In the genomic region with DNA sequence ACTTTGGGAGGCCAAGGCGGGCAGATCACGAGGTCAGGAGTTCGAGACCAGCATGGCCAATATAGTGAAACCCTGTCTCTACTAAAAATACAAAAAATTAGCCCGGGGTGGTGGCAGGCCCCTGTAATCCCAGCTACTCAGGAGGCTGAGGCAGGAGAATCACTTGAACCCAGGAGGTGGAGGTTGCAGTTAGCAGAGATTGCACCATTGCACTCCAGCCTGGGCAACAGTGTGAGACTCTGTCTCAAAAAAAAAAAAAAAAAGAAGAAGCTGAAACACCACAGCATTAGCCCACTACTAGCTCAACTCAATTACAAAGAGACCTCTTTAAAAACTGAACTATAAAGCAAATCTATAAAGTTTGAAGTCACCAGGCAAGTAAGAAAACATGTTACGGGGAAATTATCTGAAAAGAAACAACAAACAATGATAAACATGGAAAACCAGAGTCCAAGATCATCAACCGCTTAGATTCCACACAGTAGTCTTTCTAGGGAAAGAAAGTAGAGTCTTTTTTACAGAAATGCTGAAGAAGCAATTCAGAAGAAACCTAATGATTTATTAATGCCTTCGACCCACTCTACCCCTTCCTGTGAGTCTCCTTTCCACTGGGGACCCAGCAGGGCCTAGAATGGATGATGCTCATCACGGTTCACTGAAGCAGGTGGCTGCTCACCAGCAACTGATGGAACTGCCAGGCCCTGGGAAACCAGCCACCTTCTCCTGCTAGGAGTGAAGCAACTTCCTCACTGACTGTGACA, we compare ENCODE assay signal across 22 cellular contexts. TPM values are rescaled to one million over a fixed set of nuclear protein-coding genes. Genes with fewer than 3 reads are reported as not detected.
DNase-seq lines count a peak whose midpoint lies in the region; ATAC-seq, FAIRE-seq and TF ChIP-seq lines count a peak whose summit lies in the region.
"Had no signal": no experiment of that assay in that cellular context is flagged by ENCODE, and none has a peak within 500 bp of the region (broad histone marks: within the 10 kb centered on the region; RNA-seq: fewer than 3 reads in every experiment).

No MANE protein-coding gene starts in this region.

- no peaks in the 10 kb centered on the region for H3K9me1 ChIP-seq in K562 (ENCODE audit: control insufficient read depth, insufficient read depth, low read length)

- no peak overlapping the region for H3K27ac ChIP-seq in K562 (ENCODE audit: extremely low read depth, low read depth, low read length)
- H3K27ac ChIP-seq in muscle layer of duodenum (ENCODE audit: low read length): peak overlapping the region; percentile 23
- H3K27ac ChIP-seq in thyroid gland: peak overlapping the region in 1 of 3 donors; percentile 17
- H3K27ac ChIP-seq in ascending aorta: no peak overlapping the region
- H3K27ac ChIP-seq: brain microvascular endothelial cell, RWPE1, SK-N-MC, testis had no signal

- H4K20me1 ChIP-seq in K562 (replicated peaks; ENCODE audit: control insufficient read depth, insufficient read depth, low read length): no peaks in the 10 kb centered on the region

- no peak for TF ChIP-seq CTCF in K562 (IDR thresholded peaks at IDR 0.05 in 2 of 3, conservative IDR thresholded peaks at IDR 0.05 in 1 of 3; ENCODE audit: insufficient read depth in 2 of 3, low read depth in 1 of 3, low read length in 3 of 3)
- TF ChIP-seq CTCF in thyroid gland (IDR thresholded peaks at IDR 0.05): no peak
- no peak for TF ChIP-seq CTCF in ascending aorta (IDR thresholded peaks at IDR 0.05)

- CTCF ChIA-PET in HEK293T (lab: Yijun Ruan, JAX) (interaction anchor here (1.0 to 1.2 kb wide), 2 partner anchors 9 to 113 kb away, joined by 3 read pairs; no protein-coding TSS in a partner anchor), K562 (lab: Yijun Ruan, JAX; ENCODE audit: low intra/inter-chr PET ratio) (no interaction called here)

- 58% methylated on average over 8 of the region's 8 CpGs for WGBS in K562 (ENCODE audit: insufficient coverage, low coverage, missing lambda C conversion rate)
- 77 to 79% methylated on average over 8 of the region's 8 CpGs for WGBS in thyroid gland, 2 donors

- DNase-seq in HEK293T (ENCODE audit: extremely low spot score) (no peak), K562 (ENCODE audit: extremely low read depth in 1 of 4, low spot score in 3 of 4) (no peak), thyroid gland (peak; percentile 71 to 74), activated gamma-delta T cell treated with Interleukin-2 at 50 U/mL for 16 hours (no peak), ascending aorta (ENCODE audit: low spot score in 2 of 2) (no peak)
- DNase-seq in effector CD8-positive, alpha-beta T cell (lab: John Stamatoyannopoulos, UW): no peak
- DNase-seq: activated CD4-positive, alpha-beta T cell treated with anti-CD3 and anti-CD28 coated beads for 36 hours; activated effector memory CD4-positive, alpha-beta T cell treated with anti-CD3 and anti-CD28 coated beads, Interleukin-2, amount 50 U/mL, for 16 hours; brain microvascular endothelial cell; CD4-positive, CD25-positive, alpha-beta regulatory T cell; DMS 273 treated with DMSO at 0.1 percent for 48 hours; effector memory CD4-positive, alpha-beta T cell; foreskin fibroblast; NCI-H187; NCI-H2227 treated with DMSO at 0.1 percent for 48 hours; spleen; stimulated activated CD4-positive, alpha-beta T cell treated with anti-CD3 and anti-CD28 coated beads, Interleukin-4, amount 100 ng/mL, for 1 hour; stimulated activated naive CD4-positive, alpha-beta T cell had no signal

- no peak overlapping the region for H2AFZ ChIP-seq in K562 (ENCODE audit: low read depth, low read length)

- no peak for ATAC-seq in K562
- ATAC-seq: activated CD4-positive, alpha-beta T cell treated with anti-CD3 and anti-CD28 coated beads for 36 hours had no signal

- H3K9ac ChIP-seq in K562 (ENCODE audit: insufficient read depth in 1 of 2, low read depth in 2 of 2, low read length in 2 of 2): no peak overlapping the region

- TF ChIP-seq POLR2A in K562 (conservative IDR thresholded peaks at IDR 0.05) (no peak), thyroid gland (IDR thresholded peaks at IDR 0.05) (no peak)

- POLR2A ChIA-PET in HEK293T (lab: Yijun Ruan, JAX) (no interaction called here), K562 (lab: Yijun Ruan, JAX) (no interaction called here)

- H3K9me3 ChIP-seq in K562 (replicated peaks; ENCODE audit: control insufficient read depth, insufficient read depth, low read depth, low read length) (no peaks in the 10 kb centered on the region), muscle layer of duodenum (ENCODE audit: control insufficient read depth in 1 of 2, low read length in 2 of 2) (no peaks in the 10 kb centered on the region), thyroid gland (no peaks in the 10 kb centered on the region), ascending aorta (no peaks in the 10 kb centered on the region)
- H3K9me3 ChIP-seq: spleen, testis had no signal

- no peak for TF ChIP-seq RAD21 in K562 (CRISPR knock-in tag; conservative IDR thresholded peaks at IDR 0.05 in 1 of 2, IDR thresholded peaks at IDR 0.05 in 1 of 2)

- FAIRE-seq in K562 (lab: Jason Lieb, UNC): no peak

- no peak for TF ChIP-seq EP300 in K562 (IDR thresholded peaks at IDR 0.05; ENCODE audit: low read length)

- H3K4me2 ChIP-seq in K562 (ENCODE audit: insufficient read depth, low read length): no peak overlapping the region

- H3K4me1 ChIP-seq in K562 (replicated peaks in 1 of 2; ENCODE audit: control insufficient read depth in 2 of 2, insufficient read depth in 2 of 2, low read length in 2 of 2): peaks cover 0 to 4% of the 10 kb centered on the region in 2 experiments; a peak in 2 of 5 replicates
- peaks cover 0 to 5% of the 10 kb centered on the region in 2 donors for H3K4me1 ChIP-seq in muscle layer of duodenum (ENCODE audit: control insufficient read depth in 1 of 2, insufficient read depth in 2 of 2, low read length in 2 of 2)
- no peaks in the 10 kb centered on the region for H3K4me1 ChIP-seq in thyroid gland
- no peaks in the 10 kb centered on the region for H3K4me1 ChIP-seq in ascending aorta
- H3K4me1 ChIP-seq: testis had no signal

- H3K36me3 ChIP-seq in K562 (ENCODE audit: control insufficient read depth, insufficient read depth, low read length) (peaks cover 17% of the 10 kb centered on the region), muscle layer of duodenum (ENCODE audit: control insufficient read depth in 1 of 2, insufficient read depth in 2 of 2, low read length in 2 of 2) (peaks cover 7 to 16% of the 10 kb centered on the region in 2 donors), thyroid gland (no peaks in the 10 kb centered on the region), ascending aorta (peaks cover 0 to 14% of the 10 kb centered on the region in 2 donors)

- peaks cover 6% of the 10 kb centered on the region for H3K79me2 ChIP-seq in K562 (ENCODE audit: control insufficient read depth, insufficient read depth, low read length)

- no TSS peak for BruUV-seq in K562 (replicated peaks; lab: Mats Ljungman, UMichigan)

- H3K27me3 ChIP-seq in K562 (ENCODE audit: control insufficient read depth in 2 of 2, insufficient read depth in 2 of 2, low read length in 2 of 2) (no peaks in the 10 kb centered on the region), muscle layer of duodenum (ENCODE audit: low read depth, low read length) (no peaks in the 10 kb centered on the region), thyroid gland (no peaks in the 10 kb centered on the region), ascending aorta (no peaks in the 10 kb centered on the region)
- H3K27me3 ChIP-seq: brain microvascular endothelial cell, spleen, testis had no signal

- intact Hi-C loops in K562 (cut with micrococcal nuclease): no loop called here
- intact Hi-C loops in thyroid gland (cut with DNase I): no loop called here
- intact Hi-C loops in ascending aorta (cut with DNase I): no loop called here

- H3K4me3 ChIP-seq in K562: no peak overlapping the region
- no peak overlapping the region for H3K4me3 ChIP-seq in muscle layer of duodenum (ENCODE audit: low read depth in 1 of 2, low read length in 2 of 2)
- H3K4me3 ChIP-seq in thyroid gland (replicated peaks in 1 of 3): no peak overlapping the region
- H3K4me3 ChIP-seq in ascending aorta: no peak overlapping the region
- H3K4me3 ChIP-seq: SK-N-MC, spleen, testis had no signal

- in situ Hi-C loops in K562 (cut with MboI): no loop called here

RNA-seq across cellular contexts. Expression of a gene that starts 6.6 kb away (rescaled TPM):
- total RNA-seq in K562 (2011; cell fraction: chromatin; rRNA removed; ENCODE audit: low replicate concordance): 146 and 240 TPM in 2 replicates
- 107 and 113 TPM in 2 replicates for total RNA-seq in K562 (2011; cell fraction: nucleolus; rRNA removed)
- 145 and 181 TPM in 2 replicates for total RNA-seq in K562 (2011; cell fraction: nucleoplasm; rRNA removed)
- 48.7 and 53.2 TPM in 2 replicates for total RNA-seq in K562 (2014; rRNA removed)
- total RNA-seq in K562 (2014; rRNA removed; fragmentation: Illumina TruSeq; extraction: Trizol): 71.1 and 71.9 TPM in 2 replicates
- total RNA-seq in K562 (2015; rRNA removed; fragmentation: Illumina TruSeq; extraction: Trizol): 43.7 and 47.4 TPM in 2 replicates
- total RNA-seq in K562 (2021): 49.2 and 51.8 TPM in 2 replicates
- 160 and 169 TPM in 2 replicates for polyA plus RNA-seq in K562 (2011; rRNA removed)
- 24.1 and 90.3 TPM in 2 replicates for polyA plus RNA-seq in K562 (2011; cell fraction: cytosol; rRNA removed)
- polyA plus RNA-seq in K562 (2011; cell fraction: nucleus; rRNA removed): 354 and 641 TPM in 2 replicates
- polyA plus RNA-seq in K562 (2012): 60.7 and 194 TPM in 2 replicates
- 66.1 and 74.1 TPM in 2 replicates for polyA plus RNA-seq in K562 (2014; fragmentation: Illumina TruSeq; extraction: Trizol)
- polyA plus RNA-seq in K562 (2014; fragmentation: Nextera tagmentation; extraction: Ambion mirVana): 100 to 1,000 TPM; 161 to 194 TPM
- polyA plus RNA-seq in K562 (2014; rRNA removed): 77.6 and 94.7 TPM in 2 replicates
- polyA minus RNA-seq in K562 (2011; rRNA and poly(A)+ RNA removed): 51.7 and 72.1 TPM in 2 replicates
- polyA minus RNA-seq in K562 (2011; cell fraction: cytosol; rRNA and poly(A)+ RNA removed): 17.5 and 19.9 TPM in 2 replicates
- polyA minus RNA-seq in K562 (2011; cell fraction: nucleus; rRNA and poly(A)+ RNA removed): 59.4 and 128 TPM in 2 replicates
- total RNA-seq in thyroid gland: 1,000 to 10,000 TPM in 1 of 4 donors, 100 to 1,000 TPM in 3; 768 to 1,187 (median 831) TPM
- 349 TPM for total RNA-seq in ascending aorta

RNA-seq across cellular contexts. Expression of a gene that starts 46.5 kb away (rescaled TPM):
- total RNA-seq in K562 (2011; cell fraction: chromatin; rRNA removed; ENCODE audit: low replicate concordance): 67.3 and 68.2 TPM in 2 replicates
- total RNA-seq in K562 (2011; cell fraction: nucleolus; rRNA removed): 41.0 and 44.0 TPM in 2 replicates
- total RNA-seq in K562 (2011; cell fraction: nucleoplasm; rRNA removed): 36.3 and 43.4 TPM in 2 replicates
- total RNA-seq in K562 (2014; rRNA removed) (33.2 and 34.2 TPM in 2 replicates), K562 (2014; rRNA removed; fragmentation: Illumina TruSeq; extraction: Trizol) (50.6 and 55.5 TPM in 2 replicates), K562 (2015; rRNA removed; fragmentation: Illumina TruSeq; extraction: Trizol) (29.8 and 31.2 TPM in 2 replicates), K562 (2021) (35.3 and 38.6 TPM in 2 replicates), thyroid gland (10 to 100 TPM; 50.1 to 73.9 (median 62.8) TPM), ascending aorta (6.6 TPM)
- polyA plus RNA-seq in K562 (2011; rRNA removed) (37.6 and 60.3 TPM in 2 replicates), K562 (2014; fragmentation: Illumina TruSeq; extraction: Trizol) (45.3 and 46.4 TPM in 2 replicates), K562 (2014; fragmentation: Nextera tagmentation; extraction: Ambion mirVana) (10 to 100 TPM; 50.0 to 80.9 TPM), K562 (2014; rRNA removed) (45.2 and 51.0 TPM in 2 replicates)
- polyA plus RNA-seq in K562 (2011; cell fraction: cytosol; rRNA removed): 15.1 and 24.6 TPM in 2 replicates
- polyA plus RNA-seq in K562 (2011; cell fraction: nucleus; rRNA removed): 45.6 and 53.8 TPM in 2 replicates
- 31.7 and 37.7 TPM in 2 replicates for polyA plus RNA-seq in K562 (2012)
- polyA minus RNA-seq in K562 (2011; rRNA and poly(A)+ RNA removed): 39.3 and 52.9 TPM in 2 replicates
- polyA minus RNA-seq in K562 (2011; cell fraction: cytosol; rRNA and poly(A)+ RNA removed): 13.5 and 22.0 TPM in 2 replicates
- polyA minus RNA-seq in K562 (2011; cell fraction: nucleus; rRNA and poly(A)+ RNA removed): 17.5 and 25.1 TPM in 2 replicates

Comparison
In these comparisons a context has a peak if more than half of its experiments do, and no peak if none do; other contexts are left out.
1. DNase-seq: peak in thyroid gland (2 of 2); none in HEK293T (single experiment), K562 (0 of 4), activated gamma-delta T cell treated with Interleukin-2 at 50 U/mL for 16 hours (single experiment), effector CD8-positive, alpha-beta T cell (single experiment) and ascending aorta (0 of 2).